Comparison of ENCODE assay signal across 8 cellular contexts in the genomic region with DNA sequence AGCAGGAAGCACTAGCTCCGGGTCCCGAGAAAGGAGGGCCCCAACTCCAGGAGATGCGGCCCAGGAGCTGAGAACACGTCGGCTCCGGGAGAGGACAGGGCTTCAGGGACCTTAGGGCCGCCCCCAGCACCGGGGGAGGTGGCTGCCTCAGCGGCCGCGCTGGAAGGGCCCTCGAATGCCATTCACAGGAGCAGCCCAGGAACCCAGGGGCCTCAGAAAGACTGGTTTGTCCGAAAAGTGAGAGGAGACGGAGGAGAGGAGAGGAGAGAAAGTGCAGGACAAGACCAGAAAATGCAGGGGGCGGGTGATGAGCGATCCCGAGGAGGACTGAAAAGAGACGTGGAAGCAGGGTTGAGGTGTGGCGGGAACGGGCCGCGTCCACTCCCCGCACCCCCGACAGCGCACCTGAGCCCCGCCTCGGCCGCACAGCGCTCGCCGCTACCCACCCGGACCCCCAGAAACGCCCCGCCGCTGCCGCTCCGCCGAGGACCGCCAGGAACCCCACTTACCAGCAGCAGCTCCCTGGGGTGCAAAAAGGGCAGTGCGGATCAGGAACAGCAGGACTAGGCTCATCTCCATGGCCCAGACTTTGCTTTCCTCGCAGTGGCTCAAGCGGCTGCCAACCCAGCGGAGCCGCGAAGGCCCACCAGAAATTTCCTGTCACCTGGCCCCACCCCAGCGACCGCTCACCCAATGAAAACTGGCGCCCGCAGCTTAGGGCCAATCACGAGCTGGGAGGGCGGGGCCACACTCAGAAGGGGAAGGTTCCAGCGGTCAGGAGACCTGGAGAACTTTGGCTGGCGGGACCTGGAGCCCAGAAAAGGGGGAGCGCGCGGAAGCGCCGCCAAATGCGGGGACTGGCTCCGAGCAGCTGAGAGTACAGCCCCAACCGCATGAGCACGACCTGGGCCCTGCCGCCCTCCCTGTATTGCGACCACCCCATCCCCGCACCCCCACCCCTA. TPM values are rescaled to one million over a fixed set of nuclear protein-coding genes. Genes with fewer than 3 reads are reported as not detected.
DNase-seq lines count a peak whose midpoint lies in the region; FAIRE-seq and TF ChIP-seq lines count a peak whose summit lies in the region.

No MANE protein-coding gene starts in this region.

- H3K36me3 ChIP-seq in keratinocyte (ENCODE audit: control insufficient read depth in 2 of 2, extremely low read depth in 1 of 2, insufficient read depth in 2 of 2, low read length in 2 of 2): peaks cover 6 to 23% of the 10 kb centered on the region in 2 experiments

- POLR2A ChIA-PET in HEK293T (lab: Yijun Ruan, JAX): interaction anchor here (0.7 to 1.7 kb wide), 6 partner anchors 9 to 733 kb away, joined by 3 to 7 read pairs (median 4); no protein-coding TSS in a partner anchor

- H3K4me2 ChIP-seq in keratinocyte (ENCODE audit: control insufficient read depth, extremely low read depth, insufficient read depth, low read depth, low read length): peak overlapping the region; percentile 89

- peak overlapping the region; percentile 66 for H3K4me3 ChIP-seq in GM12865 (ENCODE audit: low read depth, low read length)
- peak overlapping the region; percentile 84 to 88 (median 86) for H3K4me3 ChIP-seq in keratinocyte (ENCODE audit: control insufficient read depth in 2 of 3, extremely low read depth in 1 of 3, insufficient read depth in 2 of 3, low read depth in 1 of 3, low read length in 3 of 3)

- H3K4me1 ChIP-seq in keratinocyte (ENCODE audit: control insufficient read depth, extremely low read depth, insufficient read depth, low read length): peaks cover 3% of the 10 kb centered on the region

- dilution Hi-C loops in keratinocyte (cut with MboI; ENCODE audit: extremely low pct_ligation_motif_present, low sequenced_read_pairs): no loop called here

- CTCF ChIA-PET in HEK293T (lab: Yijun Ruan, JAX): interaction anchor here (0.9 to 3.6 kb wide), 2 partner anchors 11 to 87 kb away, joined by 3 to 15 read pairs; no protein-coding TSS in a partner anchor

- H3K27me3 ChIP-seq in keratinocyte (ENCODE audit: control insufficient read depth, extremely low read depth, insufficient read depth, low read length): no peaks in the 10 kb centered on the region

- FAIRE-seq in keratinocyte (lab: Jason Lieb, UNC): peak; percentile 20

- H3K27ac ChIP-seq in keratinocyte (ENCODE audit: control insufficient read depth, insufficient read depth, low read length): peak overlapping the region; percentile 28

- no peaks in the 10 kb centered on the region for H4K20me1 ChIP-seq in keratinocyte (ENCODE audit: control insufficient read depth, extremely low read depth, insufficient read depth, low read length)

- TF ChIP-seq CTCF in GM12865 (IDR thresholded peaks at IDR 0.05; ENCODE audit: insufficient read depth, low read depth, low read length, missing control alignments) (no peak), keratinocyte (optimal IDR thresholded peaks at IDR 0.05 in 1 of 3, IDR thresholded peaks at IDR 0.05 in 1 of 3, conservative IDR thresholded peaks at IDR 0.05 in 1 of 3; ENCODE audit: extremely low read depth in 1 of 3, insufficient read depth in 2 of 3, low read length in 3 of 3) (no peak)

- H3K9ac ChIP-seq in keratinocyte (ENCODE audit: control insufficient read depth, extremely low read depth, insufficient read depth, low read length): peak overlapping the region; percentile 71

- H3K9me3 ChIP-seq in keratinocyte (ENCODE audit: control insufficient read depth, low read depth, low read length): no peaks in the 10 kb centered on the region

- DNase-seq in GM12865 (ENCODE audit: low read depth) (peak; percentile 88), HEK293T (ENCODE audit: extremely low spot score) (peak; percentile 88), NCI-H146 (lab: John Stamatoyannopoulos, UW) (peak; percentile 88), keratinocyte (ENCODE audit: low read depth, low spot score) (peak; percentile 49), KG1 (lab: John Stamatoyannopoulos, UW) (no peak)
- DNase-seq in activated CD4-positive, CD25-positive, alpha-beta regulatory T cell (lab: John Stamatoyannopoulos, UW): peak; percentile 59 to 72 (median 68)
- peak; percentile 74 for DNase-seq in central memory CD4-positive, alpha-beta T cell
- DNase-seq in stimulated activated CD4-positive, alpha-beta T cell treated with anti-CD3 and anti-CD28 coated beads, Interleukin-12 subunit alpha, Interleukin-12 subunit beta, amount 100 ng/mL, for 48 hours (ENCODE audit: low read depth in 2 of 3, low spot score in 1 of 3): peak; percentile 66 to 82 (median 72)

- peak overlapping the region; percentile 94 for H2AFZ ChIP-seq in keratinocyte (ENCODE audit: control insufficient read depth, low read length)

- H3K9me1 ChIP-seq in keratinocyte (ENCODE audit: control insufficient read depth, extremely low read depth, insufficient read depth, low read length): no peaks in the 10 kb centered on the region

- peaks cover 13% of the 10 kb centered on the region for H3K79me2 ChIP-seq in keratinocyte (ENCODE audit: control insufficient read depth, insufficient read depth, low read length)

TF ChIP-seq in HEK293T, 16 proteins besides CTCF, POLR2A, EP300 and RAD21:
- TF ChIP-seq ZNF384 (IDR thresholded peaks at IDR 0.05) (no peak), L3MBTL2 (conservative IDR thresholded peaks at IDR 0.05) (peak; percentile 74), NFRKB (IDR thresholded peaks at IDR 0.05) (no peak)
- TF ChIP-seq, protein P1, sequence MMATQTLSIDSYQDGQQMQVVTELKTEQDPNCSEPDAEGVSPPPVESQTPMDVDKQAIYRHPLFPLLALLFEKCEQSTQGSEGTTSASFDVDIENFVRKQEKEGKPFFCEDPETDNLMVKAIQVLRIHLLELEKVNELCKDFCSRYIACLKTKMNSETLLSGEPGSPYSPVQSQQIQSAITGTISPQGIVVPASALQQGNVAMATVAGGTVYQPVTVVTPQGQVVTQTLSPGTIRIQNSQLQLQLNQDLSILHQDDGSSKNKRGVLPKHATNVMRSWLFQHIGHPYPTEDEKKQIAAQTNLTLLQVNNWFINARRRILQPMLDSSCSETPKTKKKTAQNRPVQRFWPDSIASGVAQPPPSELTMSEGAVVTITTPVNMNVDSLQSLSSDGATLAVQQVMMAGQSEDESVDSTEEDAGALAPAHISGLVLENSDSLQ (IDR thresholded peaks at IDR 0.05): peak; percentile 72

RNA-seq across cellular contexts. Expression of a gene that starts 25.4 kb away (rescaled TPM):
- 36.2 to 66.6 TPM (median 46.0 TPM) in 3 replicates for polyA plus RNA-seq in keratinocyte
- 12.7 TPM for polyA plus RNA-seq in keratinocyte (2011; ENCODE audit: low read depth)
- 17.0 and 22.3 TPM in 2 replicates for polyA plus RNA-seq in keratinocyte (2011; cell fraction: cytosol; rRNA removed)
- 124 and 132 TPM in 2 replicates for polyA plus RNA-seq in keratinocyte (2011; cell fraction: nucleus; rRNA removed)
- 26.0 and 46.8 TPM in 2 replicates for polyA plus RNA-seq in keratinocyte (2012; ENCODE audit: low replicate concordance)
- 30.6 to 59.8 TPM (median 31.3 TPM) in 3 replicates for polyA minus RNA-seq in keratinocyte
- polyA minus RNA-seq in keratinocyte (2011; cell fraction: cytosol; rRNA and poly(A)+ RNA removed): 39.7 TPM
- 50.0 and 62.4 TPM in 2 replicates for polyA minus RNA-seq in keratinocyte (2011; cell fraction: nucleus; rRNA and poly(A)+ RNA removed)
